Comparison of ENCODE assay signal across 1 cellular context in genomic region chr16:30991052-30991451, GRCh38.
TF ChIP-seq lines count a peak whose summit lies in the region.

No MANE protein-coding gene starts in this region.

TF ChIP-seq in HepG2, 621 proteins besides CTCF, POLR2A, EP300 and RAD21:
- TF ChIP-seq ZNF484 (CRISPR knock-in tag; IDR thresholded peaks at IDR 0.05; ENCODE audit: borderline replicate concordance, low read depth) = no peak
- TF ChIP-seq ZNF281 (CRISPR knock-in tag; IDR thresholded peaks at IDR 0.05; ENCODE audit: borderline replicate concordance) = 0 out of 2 replicates have a peak, but pooled peaks have one; percentile 14
- no peak for TF ChIP-seq HHEX (CRISPR knock-in tag; IDR thresholded peaks at IDR 0.05)
- 0 out of 2 replicates have a peak, but pooled peaks have one; percentile 9 for TF ChIP-seq ZFP91 (CRISPR knock-in tag; IDR thresholded peaks at IDR 0.05; ENCODE audit: borderline replicate concordance)
- no peak for TF ChIP-seq CERS6 (CRISPR knock-in tag; IDR thresholded peaks at IDR 0.05)
- TF ChIP-seq HNF4A (CRISPR knock-in tag; IDR thresholded peaks at IDR 0.05) = peak; percentile 13; the same call in 1 of the 2 replicates
- TF ChIP-seq, protein P1, sequence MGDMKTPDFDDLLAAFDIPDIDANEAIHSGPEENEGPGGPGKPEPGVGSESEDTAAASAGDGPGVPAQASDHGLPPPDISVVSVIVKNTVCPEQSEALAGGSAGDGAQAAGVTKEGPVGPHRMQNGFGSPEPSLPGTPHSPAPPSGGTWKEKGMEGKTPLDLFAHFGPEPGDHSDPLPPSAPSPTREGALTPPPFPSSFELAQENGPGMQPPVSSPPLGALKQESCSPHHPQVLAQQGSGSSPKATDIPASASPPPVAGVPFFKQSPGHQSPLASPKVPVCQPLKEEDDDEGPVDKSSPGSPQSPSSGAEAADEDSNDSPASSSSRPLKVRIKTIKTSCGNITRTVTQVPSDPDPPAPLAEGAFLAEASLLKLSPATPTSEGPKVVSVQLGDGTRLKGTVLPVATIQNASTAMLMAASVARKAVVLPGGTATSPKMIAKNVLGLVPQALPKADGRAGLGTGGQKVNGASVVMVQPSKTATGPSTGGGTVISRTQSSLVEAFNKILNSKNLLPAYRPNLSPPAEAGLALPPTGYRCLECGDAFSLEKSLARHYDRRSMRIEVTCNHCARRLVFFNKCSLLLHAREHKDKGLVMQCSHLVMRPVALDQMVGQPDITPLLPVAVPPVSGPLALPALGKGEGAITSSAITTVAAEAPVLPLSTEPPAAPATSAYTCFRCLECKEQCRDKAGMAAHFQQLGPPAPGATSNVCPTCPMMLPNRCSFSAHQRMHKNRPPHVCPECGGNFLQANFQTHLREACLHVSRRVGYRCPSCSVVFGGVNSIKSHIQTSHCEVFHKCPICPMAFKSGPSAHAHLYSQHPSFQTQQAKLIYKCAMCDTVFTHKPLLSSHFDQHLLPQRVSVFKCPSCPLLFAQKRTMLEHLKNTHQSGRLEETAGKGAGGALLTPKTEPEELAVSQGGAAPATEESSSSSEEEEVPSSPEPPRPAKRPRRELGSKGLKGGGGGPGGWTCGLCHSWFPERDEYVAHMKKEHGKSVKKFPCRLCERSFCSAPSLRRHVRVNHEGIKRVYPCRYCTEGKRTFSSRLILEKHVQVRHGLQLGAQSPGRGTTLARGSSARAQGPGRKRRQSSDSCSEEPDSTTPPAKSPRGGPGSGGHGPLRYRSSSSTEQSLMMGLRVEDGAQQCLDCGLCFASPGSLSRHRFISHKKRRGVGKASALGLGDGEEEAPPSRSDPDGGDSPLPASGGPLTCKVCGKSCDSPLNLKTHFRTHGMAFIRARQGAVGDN (CRISPR knock-in tag; IDR thresholded peaks at IDR 0.05) = peak; percentile 46; the same call in 1 of the 2 replicates
- TF ChIP-seq ZUFSP (CRISPR knock-in tag; IDR thresholded peaks at IDR 0.05; ENCODE audit: borderline replicate concordance) = no peak
- TF ChIP-seq, protein P2, sequence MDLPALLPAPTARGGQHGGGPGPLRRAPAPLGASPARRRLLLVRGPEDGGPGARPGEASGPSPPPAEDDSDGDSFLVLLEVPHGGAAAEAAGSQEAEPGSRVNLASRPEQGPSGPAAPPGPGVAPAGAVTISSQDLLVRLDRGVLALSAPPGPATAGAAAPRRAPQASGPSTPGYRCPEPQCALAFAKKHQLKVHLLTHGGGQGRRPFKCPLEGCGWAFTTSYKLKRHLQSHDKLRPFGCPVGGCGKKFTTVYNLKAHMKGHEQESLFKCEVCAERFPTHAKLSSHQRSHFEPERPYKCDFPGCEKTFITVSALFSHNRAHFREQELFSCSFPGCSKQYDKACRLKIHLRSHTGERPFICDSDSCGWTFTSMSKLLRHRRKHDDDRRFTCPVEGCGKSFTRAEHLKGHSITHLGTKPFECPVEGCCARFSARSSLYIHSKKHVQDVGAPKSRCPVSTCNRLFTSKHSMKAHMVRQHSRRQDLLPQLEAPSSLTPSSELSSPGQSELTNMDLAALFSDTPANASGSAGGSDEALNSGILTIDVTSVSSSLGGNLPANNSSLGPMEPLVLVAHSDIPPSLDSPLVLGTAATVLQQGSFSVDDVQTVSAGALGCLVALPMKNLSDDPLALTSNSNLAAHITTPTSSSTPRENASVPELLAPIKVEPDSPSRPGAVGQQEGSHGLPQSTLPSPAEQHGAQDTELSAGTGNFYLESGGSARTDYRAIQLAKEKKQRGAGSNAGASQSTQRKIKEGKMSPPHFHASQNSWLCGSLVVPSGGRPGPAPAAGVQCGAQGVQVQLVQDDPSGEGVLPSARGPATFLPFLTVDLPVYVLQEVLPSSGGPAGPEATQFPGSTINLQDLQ (CRISPR knock-in tag; IDR thresholded peaks at IDR 0.05) = no peak
- 0 out of 2 replicates have a peak, but pooled peaks have one; percentile 28 for TF ChIP-seq ZNF350 (CRISPR knock-in tag; IDR thresholded peaks at IDR 0.05; ENCODE audit: borderline replicate concordance, low read depth)
- no peak for TF ChIP-seq ZNF780A (CRISPR knock-in tag; IDR thresholded peaks at IDR 0.05)
- TF ChIP-seq YEATS2 (CRISPR knock-in tag; IDR thresholded peaks at IDR 0.05; ENCODE audit: borderline replicate concordance) = no peak
- TF ChIP-seq ZNF251 (CRISPR knock-in tag; IDR thresholded peaks at IDR 0.05) = 0 out of 2 replicates have a peak, but pooled peaks have one; percentile 12
- TF ChIP-seq CREB1 (IDR thresholded peaks at IDR 0.05) = no peak
- TF ChIP-seq CREB1 (CRISPR knock-in tag; IDR thresholded peaks at IDR 0.05) = no peak
- peak; percentile 58; the same call in 1 of the 2 replicates for TF ChIP-seq HIC2 (CRISPR knock-in tag; IDR thresholded peaks at IDR 0.05; ENCODE audit: low read depth)
TF ChIP-seq in HepG2: peak in this region for 7.
